8 cellular contexts compared by ENCODE assay signal in the genomic region with DNA sequence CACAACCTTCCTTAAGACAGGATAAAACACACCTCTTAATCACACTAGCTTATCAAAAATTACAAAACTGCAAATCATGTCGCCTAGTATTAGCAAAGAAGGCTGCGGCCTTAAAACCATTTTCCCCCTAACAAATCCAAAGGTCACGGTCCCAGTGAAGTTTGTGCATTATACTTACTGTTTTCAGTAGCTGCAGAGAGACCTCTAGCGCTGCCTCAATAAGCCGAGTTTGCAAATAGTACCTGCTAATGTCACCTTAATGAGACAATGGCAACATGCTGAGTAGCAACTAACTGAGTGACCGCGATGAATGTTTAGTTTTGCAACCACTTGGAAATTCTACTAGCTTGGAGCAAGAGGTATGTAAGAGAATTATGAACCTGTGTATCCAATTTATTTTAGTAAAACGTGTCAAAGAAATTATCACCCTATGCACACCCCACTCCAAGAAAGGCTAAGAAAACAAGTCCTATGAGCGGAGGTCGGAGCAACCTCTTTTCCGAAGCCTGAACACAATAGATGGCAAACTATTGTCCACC. TPM values are rescaled to one million over a fixed set of nuclear protein-coding genes. Genes with fewer than 3 reads are reported as not detected.
DNase-seq lines count a peak whose midpoint lies in the region; ATAC-seq and TF ChIP-seq lines count a peak whose summit lies in the region.

No MANE protein-coding gene starts in this region.

- peak overlapping the region; percentile 93 for H3K27ac Mint-ChIP-seq in activated naive CD4-positive, alpha-beta T cell treated with anti-CD3 and anti-CD28 coated beads, Interleukin-2, amount 50 U/mL, for 24 hours
- peak overlapping the region; percentile 88 for H3K27ac Mint-ChIP-seq in activated T-helper 17 cell treated with anti-CD3 and anti-CD28 coated beads, Interleukin-2, amount 50 U/mL, for 72 hours

- H3K27ac ChIP-seq in MM.1S (ENCODE audit: low read length) (peak overlapping the region; percentile 39; the same call in 1 of the 2 replicates), left ventricle myocardium inferior (replicated peaks) (peak overlapping the region; percentile 99)

- H3K36me3 ChIP-seq in MM.1S (replicated peaks; ENCODE audit: insufficient read depth, low read length) (no peaks in the 10 kb centered on the region), left ventricle myocardium inferior (no peaks in the 10 kb centered on the region)

- intact Hi-C loops in left ventricle myocardium inferior (cut with micrococcal nuclease), result loop anchor here (10.0 kb wide), 1 partner anchor 96 kb away; a partner anchor contains a TSS

- H3K36me3 Mint-ChIP-seq in activated naive CD4-positive, alpha-beta T cell treated with anti-CD3 and anti-CD28 coated beads, Interleukin-2, amount 50 U/mL, for 24 hours, result peaks cover 7% of the 10 kb centered on the region
- H3K36me3 Mint-ChIP-seq in activated T-helper 17 cell treated with anti-CD3 and anti-CD28 coated beads, Interleukin-2, amount 50 U/mL, for 72 hours (ENCODE audit: low read depth), result peaks cover 22% of the 10 kb centered on the region

- H3K27me3 ChIP-seq in MM.1S (replicated peaks; ENCODE audit: insufficient read depth, low read length) (no peaks in the 10 kb centered on the region), left ventricle myocardium inferior (ENCODE audit: low read depth) (no peaks in the 10 kb centered on the region)

- H3K4me3 ChIP-seq in MM.1S (ENCODE audit: low read length) (peak overlapping the region; percentile 74), left ventricle myocardium inferior (peak overlapping the region; percentile 87)

- 0 out of 2 replicates have a peak overlapping the region, but pooled peaks have one; percentile 51 for H2AFZ ChIP-seq in MM.1S (ENCODE audit: low read length)

- H3K4me1 ChIP-seq in MM.1S (ENCODE audit: low read length), result 0 out of 2 replicates have a peak, but pooled peaks cover 3% of the 10 kb centered on the region
- H3K4me1 ChIP-seq in left ventricle myocardium inferior, result peaks cover 56% of the 10 kb centered on the region

- TF ChIP-seq CTCF in MM.1S (IDR thresholded peaks at IDR 0.05; ENCODE audit: low read length), result no peak
- no peak for TF ChIP-seq CTCF in left ventricle myocardium inferior (IDR thresholded peaks at IDR 0.05; ENCODE audit: borderline replicate concordance)

- no peak for ATAC-seq in activated T-helper 17 cell treated with anti-CD3 and anti-CD28 coated beads, Interleukin-2, amount 50 U/mL, for 72 hours (replicated peaks)
- no peak for ATAC-seq in HG02970 (IDR thresholded peaks at IDR 0.05; ENCODE audit: low FRiP score, unreplicated experiment)
- no peak for ATAC-seq in activated CD4-positive, CD25-positive, alpha-beta regulatory T cell treated with anti-CD3 and anti-CD28 coated beads, Interleukin-2, amount 50 U/mL, for 24 hours

- H3K9me2 ChIP-seq in MM.1S (replicated peaks; ENCODE audit: insufficient read depth, low read length), result no peaks in the 10 kb centered on the region

- DNase-seq in activated naive CD4-positive, alpha-beta T cell treated with anti-CD3 and anti-CD28 coated beads, Interleukin-2, amount 50 U/mL, for 16 hours, result no peak
- DNase-seq in MM.1S (peak; percentile 54), left ventricle myocardium inferior (no peak), putamen (ENCODE audit: low spot score) (peak; percentile 37)

- H4K20me1 ChIP-seq in MM.1S (ENCODE audit: insufficient read depth, low read length), result no peaks in the 10 kb centered on the region

- H3K27me3 Mint-ChIP-seq in activated naive CD4-positive, alpha-beta T cell treated with anti-CD3 and anti-CD28 coated beads, Interleukin-2, amount 50 U/mL, for 24 hours, result no peaks in the 10 kb centered on the region
- peaks cover 3% of the 10 kb centered on the region for H3K27me3 Mint-ChIP-seq in activated T-helper 17 cell treated with anti-CD3 and anti-CD28 coated beads, Interleukin-2, amount 50 U/mL, for 72 hours

- H3F3A ChIP-seq in MM.1S (ENCODE audit: insufficient read depth, low read length), result peaks cover 5% of the 10 kb centered on the region; the same call in 1 of the 2 replicates

- H3K4me2 ChIP-seq in MM.1S (ENCODE audit: low read depth, low read length), result peak overlapping the region; percentile 63

- peak overlapping the region; percentile 98 for H3K4me3 Mint-ChIP-seq in activated naive CD4-positive, alpha-beta T cell treated with anti-CD3 and anti-CD28 coated beads, Interleukin-2, amount 50 U/mL, for 24 hours
- peak overlapping the region; percentile 92 for H3K4me3 Mint-ChIP-seq in activated T-helper 17 cell treated with anti-CD3 and anti-CD28 coated beads, Interleukin-2, amount 50 U/mL, for 72 hours

- H3K9ac ChIP-seq in MM.1S (ENCODE audit: low read length), result peak overlapping the region; percentile 62; the same call in 1 of the 2 replicates

- H3K9me3 Mint-ChIP-seq in activated naive CD4-positive, alpha-beta T cell treated with anti-CD3 and anti-CD28 coated beads, Interleukin-2, amount 50 U/mL, for 24 hours, result no peaks in the 10 kb centered on the region
- no peaks in the 10 kb centered on the region for H3K9me3 Mint-ChIP-seq in activated T-helper 17 cell treated with anti-CD3 and anti-CD28 coated beads, Interleukin-2, amount 50 U/mL, for 72 hours

- H3K79me2 ChIP-seq in MM.1S (ENCODE audit: low read length), result peaks cover 51% of the 10 kb centered on the region

- H3K9me3 ChIP-seq in MM.1S (replicated peaks; ENCODE audit: insufficient read depth, low read length), result no peaks in the 10 kb centered on the region
- no peaks in the 10 kb centered on the region for H3K9me3 ChIP-seq in left ventricle myocardium inferior (replicated peaks)

- peaks cover 43% of the 10 kb centered on the region for H3K4me1 Mint-ChIP-seq in activated naive CD4-positive, alpha-beta T cell treated with anti-CD3 and anti-CD28 coated beads, Interleukin-2, amount 50 U/mL, for 24 hours
- peaks cover 30% of the 10 kb centered on the region for H3K4me1 Mint-ChIP-seq in activated T-helper 17 cell treated with anti-CD3 and anti-CD28 coated beads, Interleukin-2, amount 50 U/mL, for 72 hours

RNA-seq across cellular contexts. Expression of a gene that starts 1.2 kb away (rescaled TPM):
- 10 to 100 TPM; 20.3 to 49.5 TPM for total RNA-seq in activated T-helper 17 cell treated with anti-CD3 and anti-CD28 coated beads, Interleukin-2, amount 50 U/mL, for 72 hours
- total RNA-seq in left ventricle myocardium inferior, result 60.0 TPM

Comparison
In these comparisons a context has a peak if more than half of its experiments do, and no peak if none do; other contexts are left out.
1. DNase-seq: peak in MM.1S (single experiment) and putamen (single experiment); none in activated naive CD4-positive, alpha-beta T cell treated with anti-CD3 and anti-CD28 coated beads, Interleukin-2, amount 50 U/mL, for 16 hours (single experiment) and left ventricle myocardium inferior (single experiment).